9 cellular contexts compared by ENCODE assay signal in the genomic region with DNA sequence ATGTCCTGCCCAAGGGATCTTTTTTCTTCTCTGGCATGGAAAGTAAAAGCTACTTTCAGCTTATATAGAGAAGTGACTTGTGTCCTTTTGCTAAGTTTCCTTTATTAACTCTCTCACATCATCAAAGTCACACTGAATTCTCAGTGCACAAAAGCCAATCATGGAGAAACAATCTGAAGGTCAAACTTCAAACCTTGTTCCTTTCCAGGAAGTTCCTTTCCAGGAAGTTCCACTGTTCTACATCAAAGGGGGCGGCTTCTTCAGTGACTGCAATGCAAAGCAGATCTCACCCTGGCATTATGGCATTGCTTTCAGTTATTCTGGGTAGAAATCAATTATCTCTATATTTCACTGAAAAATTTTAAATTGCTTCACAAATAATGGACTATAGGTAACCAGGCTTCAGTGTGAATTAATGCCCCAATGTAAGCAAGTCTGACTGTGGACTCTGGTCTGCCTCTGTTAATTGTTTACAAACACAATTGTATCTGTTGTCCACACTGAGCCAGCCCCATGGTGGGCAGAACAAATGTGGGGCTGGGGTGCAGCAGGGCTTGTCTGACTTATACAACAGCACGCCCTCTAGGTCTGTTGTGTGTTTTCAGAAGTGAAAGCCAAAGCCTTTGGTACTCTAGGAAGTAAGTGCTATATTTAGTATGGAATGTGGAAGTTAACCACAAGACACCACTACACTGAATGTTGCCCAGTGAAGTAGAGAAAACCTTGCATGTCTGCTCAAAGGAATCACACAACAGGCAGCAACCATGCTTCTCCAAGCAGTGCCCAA.
DNase-seq lines count a peak whose midpoint lies in the region; ATAC-seq and TF ChIP-seq lines count a peak whose summit lies in the region.
"Had no signal": no experiment of that assay in that cellular context is flagged by ENCODE, and none has a peak within 500 bp of the region (broad histone marks: within the 10 kb centered on the region; RNA-seq: fewer than 3 reads in every experiment).

No MANE protein-coding gene starts in this region.

- H3K9me3 Mint-ChIP-seq in osteocyte (ENCODE audit: unreplicated experiment) = no peaks in the 10 kb centered on the region

- H2AFZ ChIP-seq in GM23248 (no peak overlapping the region), fibroblast of lung (ENCODE audit: low read length) (no peak overlapping the region)

- H3K9ac ChIP-seq in GM23248 = no peak overlapping the region
- no peak overlapping the region for H3K9ac ChIP-seq in fibroblast of lung (ENCODE audit: insufficient read depth, low read length)

- no peaks in the 10 kb centered on the region for H4K20me1 ChIP-seq in GM23248 (ENCODE audit: insufficient read depth)
- H4K20me1 ChIP-seq in fibroblast of lung (ENCODE audit: control insufficient read depth, extremely low read depth, insufficient read depth, low read length) = no peaks in the 10 kb centered on the region

- peak; percentile 78 for DNase-seq in GM23248
- DNase-seq in SJCRH30 = peak; percentile 26 to 50
- peak; percentile 74 to 90 for DNase-seq in fibroblast of lung (ENCODE audit: low read depth in 2 of 2)
- DNase-seq in osteocyte (ENCODE audit: extremely low spot score, unreplicated experiment) = no peak
- no peak for DNase-seq in vagina (ENCODE audit: extremely low spot score in 2 of 2)
- DNase-seq in 8988T = no peak
- DNase-seq: T-cell had no signal

- H3K4me2 ChIP-seq in GM23248 (ENCODE audit: unreplicated experiment) (peak overlapping the region; percentile 12), fibroblast of lung (ENCODE audit: extremely low read depth, insufficient read depth, low read length) (peak overlapping the region; percentile 21)

- peaks cover 20% of the 10 kb centered on the region for H3K4me1 Mint-ChIP-seq in osteocyte (ENCODE audit: unreplicated experiment)

- H3K9me2 ChIP-seq in GM23248 (ENCODE audit: insufficient read depth) = no peaks in the 10 kb centered on the region

- H3K4me3 ChIP-seq in GM23248 = no peak overlapping the region
- H3K4me3 ChIP-seq in SJCRH30 = no peak overlapping the region
- no peak overlapping the region for H3K4me3 ChIP-seq in fibroblast of lung (replicated peaks in 1 of 4; ENCODE audit: control extremely low read depth in 1 of 4, insufficient read depth in 1 of 4, low read depth in 3 of 4, low read length in 4 of 4)
- no peak overlapping the region for H3K4me3 ChIP-seq in vagina

- in situ Hi-C loops in GM23248 (cut with MboI) = no loop called here

- peaks cover 69% of the 10 kb centered on the region for H3K36me3 Mint-ChIP-seq in osteocyte (ENCODE audit: unreplicated experiment)
- H3K36me3 Mint-ChIP-seq: T-cell had no signal

- H3K27ac Mint-ChIP-seq in osteocyte (ENCODE audit: unreplicated experiment) = peak overlapping the region; percentile 44
- H3K27ac Mint-ChIP-seq: T-cell had no signal

- no peaks in the 10 kb centered on the region for H3K27me3 ChIP-seq in GM23248 (replicated peaks; ENCODE audit: insufficient read depth)
- no peaks in the 10 kb centered on the region for H3K27me3 ChIP-seq in SJCRH30
- no peaks in the 10 kb centered on the region for H3K27me3 ChIP-seq in fibroblast of lung (ENCODE audit: control insufficient read depth, insufficient read depth, low read length)
- no peaks in the 10 kb centered on the region for H3K27me3 ChIP-seq in vagina

- ATAC-seq in HG02852 (IDR thresholded peaks at IDR 0.05; ENCODE audit: unreplicated experiment) (no peak), HG02588 (IDR thresholded peaks at IDR 0.05; ENCODE audit: unreplicated experiment) (no peak)
- ATAC-seq: T-cell had no signal

- H3K36me3 ChIP-seq in GM23248 (ENCODE audit: low read depth) = peaks cover 44% of the 10 kb centered on the region
- peaks cover 96% of the 10 kb centered on the region for H3K36me3 ChIP-seq in SJCRH30
- H3K36me3 ChIP-seq in fibroblast of lung (ENCODE audit: control insufficient read depth, insufficient read depth, low read length) = peaks cover 13% of the 10 kb centered on the region
- peaks cover 0 to 61% of the 10 kb centered on the region in 2 donors for H3K36me3 ChIP-seq in vagina

- no peak overlapping the region for H3K4me3 Mint-ChIP-seq in osteocyte (ENCODE audit: unreplicated experiment)
- H3K4me3 Mint-ChIP-seq: T-cell had no signal

- intact Hi-C loops in vagina (cut with DNase I) = no loop called here

- peaks cover 11% of the 10 kb centered on the region; the same call in 1 of the 2 replicates for H3F3A ChIP-seq in GM23248 (ENCODE audit: insufficient read depth)

- H3K9me3 ChIP-seq in GM23248 (ENCODE audit: low read depth) = no peaks in the 10 kb centered on the region
- H3K9me3 ChIP-seq in SJCRH30 (replicated peaks) = no peaks in the 10 kb centered on the region
- no peaks in the 10 kb centered on the region for H3K9me3 ChIP-seq in fibroblast of lung (ENCODE audit: control insufficient read depth, insufficient read depth, low read depth, low read length)
- no peaks in the 10 kb centered on the region for H3K9me3 ChIP-seq in vagina

- H3K79me2 ChIP-seq in GM23248 (ENCODE audit: insufficient read depth) = no peaks in the 10 kb centered on the region
- no peaks in the 10 kb centered on the region for H3K79me2 ChIP-seq in fibroblast of lung (ENCODE audit: control insufficient read depth, insufficient read depth, low read length)

- TF ChIP-seq CTCF in fibroblast of lung (conservative IDR thresholded peaks at IDR 0.05 in 1 of 2, IDR thresholded peaks at IDR 0.05 in 1 of 2; ENCODE audit: low read depth in 1 of 2, low read length in 2 of 2) (peak in 1 of 2 donors; percentile 12), osteocyte (IDR thresholded peaks at IDR 0.05) (peak; percentile 21), vagina (IDR thresholded peaks at IDR 0.05) (no peak)

- WGBS in GM23248 (ENCODE audit: low coverage in 1 of 2, low lambda C conversion rate in 2 of 2, missing lambda C conversion rate in 2 of 2), 2 experiments = 86 to 94% methylated on average over 2 of the region's 2 CpGs

- H3K27ac ChIP-seq in GM23248 = peak overlapping the region; percentile 17; the same call in 1 of the 2 replicates
- no peak overlapping the region for H3K27ac ChIP-seq in SJCRH30
- H3K27ac ChIP-seq in fibroblast of lung (ENCODE audit: insufficient read depth, low read length) = no peak overlapping the region
- no peak overlapping the region for H3K27ac ChIP-seq in vagina

- no peak for TF ChIP-seq POLR2A in vagina (IDR thresholded peaks at IDR 0.05)

- H3K27me3 Mint-ChIP-seq in osteocyte (ENCODE audit: unreplicated experiment) = no peaks in the 10 kb centered on the region
- H3K27me3 Mint-ChIP-seq: T-cell had no signal

- H3K4me1 ChIP-seq in GM23248 (ENCODE audit: insufficient read depth) (peaks cover 15% of the 10 kb centered on the region), SJCRH30 (peaks cover 19% of the 10 kb centered on the region), fibroblast of lung (ENCODE audit: control insufficient read depth, extremely low read depth, insufficient read depth, low read length) (peaks cover 6% of the 10 kb centered on the region), vagina (no peaks in the 10 kb centered on the region)

Comparison
In these comparisons a context has a peak if more than half of its experiments do, and no peak if none do; other contexts are left out.
1. DNase-seq: peak in GM23248 (single experiment), SJCRH30 (2 of 2) and fibroblast of lung (2 of 2); none in osteocyte (single experiment), vagina (0 of 2) and 8988T (single experiment).